ENCODE assay signal across 19 cellular contexts in the genomic region with DNA sequence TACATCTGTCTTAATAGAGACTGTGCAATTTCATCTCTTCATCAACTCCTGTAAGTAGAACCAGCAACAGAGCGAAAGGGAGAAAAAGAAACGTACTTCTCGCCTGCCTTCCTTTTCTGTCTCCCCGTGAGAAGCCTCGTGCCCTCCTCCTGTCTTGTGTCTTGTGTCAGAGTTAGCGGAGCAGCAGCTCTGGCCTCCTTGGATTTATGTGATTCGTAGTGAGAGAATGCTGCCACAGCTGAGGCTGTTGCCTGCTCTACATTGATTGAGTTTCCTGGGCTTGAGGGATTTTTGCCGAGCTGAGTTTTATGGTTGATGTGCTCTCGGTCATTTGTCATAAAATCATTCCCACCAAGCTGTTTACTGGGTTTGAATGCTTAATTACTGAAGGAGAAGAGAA.
"Had no signal": no experiment of that assay in that cellular context is flagged by ENCODE, and none has a peak within 500 bp of the region (broad histone marks: within the 10 kb centered on the region; RNA-seq: fewer than 3 reads in every experiment).

No MANE protein-coding gene starts in this region.

- H3K27ac ChIP-seq: epithelial cell of prostate, esophagus muscularis mucosa, gastrocnemius medialis, right atrium auricular region, sigmoid colon, skin epidermis, stomach, thyroid gland had no signal

- H3K4me1 ChIP-seq: esophagus muscularis mucosa, gastrocnemius medialis, right atrium auricular region, sigmoid colon, stomach, thyroid gland had no signal

- H3K27me3 ChIP-seq: esophagus muscularis mucosa, gastrocnemius medialis, right atrium auricular region, sigmoid colon, stomach, thyroid gland had no signal

- H3K4me3 ChIP-seq: dorsolateral prefrontal cortex, esophagus muscularis mucosa, gastrocnemius medialis, right atrium auricular region, sigmoid colon, skin epidermis, stomach, thyroid gland had no signal

- H3K9me3 ChIP-seq: gastrocnemius medialis, right atrium auricular region, thyroid gland had no signal

- H3K36me3 ChIP-seq: esophagus muscularis mucosa, gastrocnemius medialis, right atrium auricular region, sigmoid colon, stomach, thyroid gland had no signal

- DNase-seq: central memory CD4-positive, alpha-beta T cell; cortex of kidney; dorsolateral prefrontal cortex; effector memory CD4-positive, alpha-beta T cell; gastrocnemius medialis; immature natural killer cell; kidney; left colon; mammary epithelial cell; sigmoid colon; stimulated activated CD4-positive, alpha-beta T cell treated with anti-CD3 and anti-CD28 coated beads, Interleukin-12 subunit alpha, Interleukin-12 subunit beta, amount 100 ng/mL, for 4 hours; stimulated activated naive CD4-positive, alpha-beta T cell; stomach; substantia nigra; thyroid gland had no signal
